ENCODE assay signal across 1 cellular context in genomic region chr2:240161087-240161750, GRCh38.
A peak's percentile ranks its signal among the peaks of the same experiment; 100 is the strongest.
TF ChIP-seq lines count a peak whose summit lies in the region.

No MANE protein-coding gene starts in this region.

TF ChIP-seq in HEK293, 187 proteins besides CTCF, POLR2A, EP300 and RAD21 (continued from another document):
- TF ChIP-seq, protein P1, sequence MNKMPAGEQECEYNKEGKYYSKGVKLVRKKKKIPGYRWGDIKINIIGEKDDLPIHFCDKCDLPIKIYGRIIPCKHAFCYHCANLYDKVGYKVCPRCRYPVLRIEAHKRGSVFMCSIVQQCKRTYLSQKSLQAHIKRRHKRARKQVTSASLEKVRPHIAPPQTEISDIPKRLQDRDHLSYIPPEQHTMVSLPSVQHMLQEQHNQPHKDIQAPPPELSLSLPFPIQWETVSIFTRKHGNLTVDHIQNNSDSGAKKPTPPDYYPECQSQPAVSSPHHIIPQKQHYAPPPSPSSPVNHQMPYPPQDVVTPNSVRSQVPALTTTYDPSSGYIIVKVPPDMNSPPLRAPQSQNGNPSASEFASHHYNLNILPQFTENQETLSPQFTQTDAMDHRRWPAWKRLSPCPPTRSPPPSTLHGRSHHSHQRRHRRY (tag by site-specific recombination; IDR thresholded peaks at IDR 0.05): no peak
- TF ChIP-seq, protein P2, sequence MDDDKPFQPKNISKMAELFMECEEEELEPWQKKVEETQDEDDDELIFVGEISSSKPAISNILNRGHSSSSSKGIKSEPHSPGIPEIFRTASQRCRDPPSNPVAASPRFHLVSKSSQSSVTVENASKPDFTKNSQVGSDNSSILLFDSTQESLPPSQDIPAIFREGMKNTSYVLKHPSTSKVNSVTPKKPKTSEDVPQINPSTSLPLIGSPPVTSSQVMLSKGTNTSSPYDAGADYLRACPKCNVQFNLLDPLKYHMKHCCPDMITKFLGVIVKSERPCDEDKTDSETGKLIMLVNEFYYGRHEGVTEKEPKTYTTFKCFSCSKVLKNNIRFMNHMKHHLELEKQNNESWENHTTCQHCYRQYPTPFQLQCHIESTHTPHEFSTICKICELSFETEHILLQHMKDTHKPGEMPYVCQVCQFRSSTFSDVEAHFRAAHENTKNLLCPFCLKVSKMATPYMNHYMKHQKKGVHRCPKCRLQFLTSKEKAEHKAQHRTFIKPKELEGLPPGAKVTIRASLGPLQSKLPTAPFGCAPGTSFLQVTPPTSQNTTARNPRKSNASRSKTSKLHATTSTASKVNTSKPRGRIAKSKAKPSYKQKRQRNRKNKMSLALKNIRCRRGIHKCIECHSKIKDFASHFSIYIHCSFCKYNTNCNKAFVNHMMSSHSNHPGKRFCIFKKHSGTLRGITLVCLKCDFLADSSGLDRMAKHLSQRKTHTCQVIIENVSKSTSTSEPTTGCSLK (tag by site-specific recombination; IDR thresholded peaks at IDR 0.05): no peak
- TF ChIP-seq ZIC2 (tag by site-specific recombination; IDR thresholded peaks at IDR 0.05): peak; percentile 90
- TF ChIP-seq REPIN1 (tag by site-specific recombination; IDR thresholded peaks at IDR 0.05; ENCODE audit: low read depth): no peak
- TF ChIP-seq ZNF629 (tag by site-specific recombination; IDR thresholded peaks at IDR 0.05): peak; percentile 58; the same call in 1 of the 2 replicates
- no peak for TF ChIP-seq ZNF394 (tag by site-specific recombination; IDR thresholded peaks at IDR 0.05; ENCODE audit: borderline replicate concordance)
- TF ChIP-seq SALL2 (tag by site-specific recombination; IDR thresholded peaks at IDR 0.05; ENCODE audit: borderline replicate concordance): no peak
- TF ChIP-seq ATF2 (tag by site-specific recombination; IDR thresholded peaks at IDR 0.05; ENCODE audit: low read depth): peak; percentile 80
- TF ChIP-seq ZBTB21 (tag by site-specific recombination; IDR thresholded peaks at IDR 0.05): peak; percentile 68
- no peak for TF ChIP-seq ZNF19 (tag by site-specific recombination; IDR thresholded peaks at IDR 0.05; ENCODE audit: low read depth)
- TF ChIP-seq ZNF175 (tag by site-specific recombination; IDR thresholded peaks at IDR 0.05): no peak
- peak; percentile 66 for TF ChIP-seq GLIS1 (tag by site-specific recombination; IDR thresholded peaks at IDR 0.05)
- no peak for TF ChIP-seq KLF9 (tag by site-specific recombination; IDR thresholded peaks at IDR 0.05; ENCODE audit: low read depth)
- no peak for TF ChIP-seq ZNF843 (tag by site-specific recombination; IDR thresholded peaks at IDR 0.05)
- no peak for TF ChIP-seq SCRT2 (tag by site-specific recombination; IDR thresholded peaks at IDR 0.05)
- TF ChIP-seq TSHZ1 (tag by site-specific recombination; IDR thresholded peaks at IDR 0.05; ENCODE audit: borderline replicate concordance): no peak
- no peak for TF ChIP-seq ZNF140 (tag by site-specific recombination; IDR thresholded peaks at IDR 0.05)
- TF ChIP-seq ZNF658 (tag by site-specific recombination; IDR thresholded peaks at IDR 0.05): no peak
- no peak for TF ChIP-seq ZNF785 (tag by site-specific recombination; IDR thresholded peaks at IDR 0.05)
